In the genomic region with DNA sequence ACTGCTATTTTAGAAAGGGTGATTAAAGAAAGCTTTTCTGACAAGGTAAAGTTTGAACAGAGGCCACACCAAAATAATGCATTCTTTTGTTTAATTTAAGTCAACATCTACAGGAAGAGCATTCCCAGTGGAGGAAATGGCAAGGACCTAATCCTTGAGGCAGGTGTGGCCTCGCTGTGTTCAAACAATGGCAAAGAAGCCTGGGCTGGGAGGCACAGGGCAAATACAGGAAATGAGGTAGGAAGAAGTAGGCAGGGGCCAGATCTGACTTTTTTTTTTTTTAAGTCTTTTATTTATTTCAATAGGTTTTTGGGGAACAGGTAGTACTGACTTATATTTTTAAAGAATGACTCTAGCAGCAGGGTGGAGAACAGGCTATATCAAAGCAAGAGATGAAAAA, we compare ENCODE assay signal across 17 cellular contexts. TPM values are rescaled to one million over a fixed set of nuclear protein-coding genes. Genes with fewer than 3 reads are reported as not detected.
A peak's percentile ranks its signal among the peaks of the same experiment; 100 is the strongest.
DNase-seq lines count a peak whose midpoint lies in the region; ATAC-seq and TF ChIP-seq lines count a peak whose summit lies in the region.
"Had no signal": no experiment of that assay in that cellular context is flagged by ENCODE, and none has a peak within 500 bp of the region (broad histone marks: within the 10 kb centered on the region; RNA-seq: fewer than 3 reads in every experiment).

No MANE protein-coding gene starts in this region.

- H3K27me3 ChIP-seq in gastroesophageal sphincter (no peaks in the 10 kb centered on the region), gastrocnemius medialis (no peaks in the 10 kb centered on the region)
- H3K27me3 ChIP-seq: vagina had no signal

- TF ChIP-seq POLR2A in gastroesophageal sphincter (IDR thresholded peaks at IDR 0.05) (no peak), gastrocnemius medialis (IDR thresholded peaks at IDR 0.05) (peak in 1 of 2 donors; percentile 18)

- in situ Hi-C loops in gastrocnemius medialis (cut with MboI; ENCODE audit: low sequenced_read_pairs in 4 of 4), result no loop called here

- TF ChIP-seq CTCF in gastroesophageal sphincter (IDR thresholded peaks at IDR 0.05) (no peak), gastrocnemius medialis (IDR thresholded peaks at IDR 0.05 in 4 of 5, conservative IDR thresholded peaks at IDR 0.05 in 1 of 5) (no peak)

- peak; percentile 58 for DNase-seq in NCI-H2029 (lab: John Stamatoyannopoulos, UW)
- no peak for DNase-seq in NCI-H2029 treated with DMSO at 0.1 percent for 48 hours (lab: John Stamatoyannopoulos, UW)
- DNase-seq in NCI-H69 (lab: John Stamatoyannopoulos, UW), result peak; percentile 58
- DNase-seq in gastrocnemius medialis, result no peak
- DNase-seq in NCI-H146 (lab: John Stamatoyannopoulos, UW), result no peak
- no peak for DNase-seq in NCI-H524 treated with DMSO at 0.1 percent for 48 hours (lab: John Stamatoyannopoulos, UW)
- DNase-seq: activated gamma-delta T cell; immature natural killer cell; NCI-H2171 treated with DMSO at 0.1 percent for 48 hours; SIG-M5; stimulated activated naive CD8-positive, alpha-beta T cell treated with anti-CD3 and anti-CD28 coated beads, Interleukin-15, amount 100 ng/mL, for 72 hours had no signal

- WGBS in gastroesophageal sphincter (ENCODE audit: low coverage in 1 of 2), 2 donors, result 19 to 28% methylated on average over 1 of the region's 1 CpG

- peaks cover 0 to 21% of the 10 kb centered on the region in 2 donors for H3K36me3 ChIP-seq in gastroesophageal sphincter
- no peaks in the 10 kb centered on the region for H3K36me3 ChIP-seq in gastrocnemius medialis
- H3K36me3 ChIP-seq: HAP-1, vagina had no signal

- TF ChIP-seq EP300 in gastroesophageal sphincter (IDR thresholded peaks at IDR 0.05), result no peak

- H3K4me3 ChIP-seq in gastroesophageal sphincter (no peak overlapping the region), gastrocnemius medialis (no peak overlapping the region)
- H3K4me3 ChIP-seq: GM12878, HAP-1, vagina had no signal

- no peaks in the 10 kb centered on the region for H3K4me1 ChIP-seq in gastroesophageal sphincter
- no peaks in the 10 kb centered on the region for H3K4me1 ChIP-seq in gastrocnemius medialis
- H3K4me1 ChIP-seq: HAP-1, vagina had no signal

- intact Hi-C loops in gastrocnemius medialis (cut with DNase I; ENCODE audit: low total_unique reads), result no loop called here

- H3K9me3 ChIP-seq in gastroesophageal sphincter (no peaks in the 10 kb centered on the region), gastrocnemius medialis (no peaks in the 10 kb centered on the region)
- H3K9me3 ChIP-seq: HAP-1, vagina had no signal

- peak; percentile 74 for ATAC-seq in gastroesophageal sphincter
- peak; percentile 72 to 79 for ATAC-seq in gastrocnemius medialis
- no peak for ATAC-seq in activated CD4-positive, CD25-positive, alpha-beta regulatory T cell treated with anti-CD3 and anti-CD28 coated beads, Interleukin-2, amount 50 U/mL, for 24 hours
- ATAC-seq: GM12878; stimulated activated naive CD8-positive, alpha-beta T cell treated with anti-CD3 and anti-CD28 coated beads, Interleukin-15, amount 100 ng/mL, for 72 hours had no signal

- peak overlapping the region in 3 of 4 donors; percentile 12 to 59 (median 43) for H3K27ac ChIP-seq in gastroesophageal sphincter
- peak overlapping the region; percentile 71 to 78 (median 76) for H3K27ac ChIP-seq in gastrocnemius medialis
- H3K27ac ChIP-seq: vagina had no signal

RNA-seq across cellular contexts. Expression of a gene that starts 53.5 kb away (rescaled TPM):
- total RNA-seq in gastroesophageal sphincter (10 to 100 TPM in 1 of 4 donors, 1 to 10 TPM in 3; 4.6 to 11.8 (median 6.8) TPM), gastrocnemius medialis (1 to 10 TPM; 1.2 to 3.7 (median 2.0) TPM)
- total RNA-seq: GM12878; T-helper 2 cell treated with Interferon-gamma antibody and Interleukin-4, amounts not matched to agents 100 ng/mL and 5 ng/mL, for 36 hours had no signal

Comparison
In these comparisons a context has a peak if more than half of its experiments do, and no peak if none do; other contexts are left out.
1. DNase-seq: peak in NCI-H2029 (single experiment) and NCI-H69 (single experiment); none in NCI-H2029 treated with DMSO at 0.1 percent for 48 hours (single experiment), gastrocnemius medialis (0 of 2), NCI-H146 (single experiment) and NCI-H524 treated with DMSO at 0.1 percent for 48 hours (single experiment).
2. ATAC-seq: peak in gastroesophageal sphincter (single experiment) and gastrocnemius medialis (2 of 2); none in activated CD4-positive, CD25-positive, alpha-beta regulatory T cell treated with anti-CD3 and anti-CD28 coated beads, Interleukin-2, amount 50 U/mL, for 24 hours (0 of 2).